ENCODE assay signal across 11 cellular contexts in genomic region chr20:32539063-32539816, GRCh38. TPM values are rescaled to one million over a fixed set of nuclear protein-coding genes. Genes with fewer than 3 reads are reported as not detected.
DNase-seq lines count a peak whose midpoint lies in the region; ATAC-seq, FAIRE-seq and TF ChIP-seq lines count a peak whose summit lies in the region.
"Had no signal": no experiment of that assay in that cellular context is flagged by ENCODE, and none has a peak within 500 bp of the region (broad histone marks: within the 10 kb centered on the region; RNA-seq: fewer than 3 reads in every experiment).

No MANE protein-coding gene starts in this region.

- no peaks in the 10 kb centered on the region for H3K79me2 ChIP-seq in keratinocyte (ENCODE audit: control insufficient read depth, insufficient read depth, low read length)

- no peak for FAIRE-seq in keratinocyte (lab: Jason Lieb, UNC)

- peak overlapping the region; percentile 44 for H2AFZ ChIP-seq in keratinocyte (ENCODE audit: control insufficient read depth, low read length)

- ATAC-seq in WTC11, result no peak
- ATAC-seq in HG02973 (IDR thresholded peaks at IDR 0.05; ENCODE audit: unreplicated experiment), result no peak

- peak; percentile 64 for DNase-seq in activated T-cell treated with anti-CD3 and anti-CD28 coated beads, Interleukin-2, amount 50 U/mL, for 24 hours
- DNase-seq in activated T-cell treated with anti-CD3 and anti-CD28 coated beads, Interleukin-2, amount 50 U/mL, for 1 hour, result no peak
- DNase-seq in WTC11 (ENCODE audit: low spot score), result no peak
- no peak for DNase-seq in keratinocyte (ENCODE audit: low read depth, low spot score)
- DNase-seq in testis, result peak; percentile 61
- DNase-seq in occipital lobe (lab: John Stamatoyannopoulos, UW), result no peak
- DNase-seq in GM13977 (ENCODE audit: low spot score), result no peak
- DNase-seq: foreskin melanocyte, SIG-M5 had no signal

- H3K4me3 ChIP-seq in keratinocyte (ENCODE audit: control insufficient read depth in 2 of 3, extremely low read depth in 1 of 3, insufficient read depth in 2 of 3, low read depth in 1 of 3, low read length in 3 of 3), result no peak overlapping the region
- no peak overlapping the region for H3K4me3 ChIP-seq in testis
- H3K4me3 ChIP-seq: mucosa of descending colon had no signal

- intact Hi-C loops in testis (cut with DNase I; ENCODE audit: low total_unique reads), result no loop called here

- POLR2A ChIA-PET in WTC11 (lab: Charles Lee), result no interaction called here

- no peak overlapping the region for H3K9ac ChIP-seq in keratinocyte (ENCODE audit: control insufficient read depth, extremely low read depth, insufficient read depth, low read length)

- no peaks in the 10 kb centered on the region for H3K9me1 ChIP-seq in keratinocyte (ENCODE audit: control insufficient read depth, extremely low read depth, insufficient read depth, low read length)

- in situ Hi-C loops in GM13977 (cut with MboI; ENCODE audit: low pct_unique_long_range_greater_than_20kb, low sequenced_read_pairs, unreplicated experiment), result loop anchor here (25.0 kb wide), 1 partner anchor 248 kb away; no protein-coding TSS in a partner anchor

- peak overlapping the region; percentile 94 for H3K27ac Mint-ChIP-seq in activated T-cell treated with anti-CD3 and anti-CD28 coated beads, Interleukin-2, amount 50 U/mL, for 24 hours
- H3K27ac Mint-ChIP-seq in WTC11, result no peak overlapping the region

- no peak for TF ChIP-seq POLR2A in testis (IDR thresholded peaks at IDR 0.05)

- H3K4me1 Mint-ChIP-seq in activated T-cell treated with anti-CD3 and anti-CD28 coated beads, Interleukin-2, amount 50 U/mL, for 24 hours (ENCODE audit: low read depth), result peaks cover 83% of the 10 kb centered on the region
- peaks cover 49% of the 10 kb centered on the region for H3K4me1 Mint-ChIP-seq in WTC11

- 47 to 63% methylated on average over 10 of the region's 12 CpGs for WGBS in testis, 2 donors

- peaks cover 15% of the 10 kb centered on the region for H3K4me1 ChIP-seq in keratinocyte (ENCODE audit: control insufficient read depth, extremely low read depth, insufficient read depth, low read length)
- H3K4me1 ChIP-seq in testis, result peaks cover 32% of the 10 kb centered on the region

- TF ChIP-seq CTCF in WTC11 (IDR thresholded peaks at IDR 0.05), result no peak
- no peak for TF ChIP-seq CTCF in keratinocyte (optimal IDR thresholded peaks at IDR 0.05 in 1 of 3, IDR thresholded peaks at IDR 0.05 in 1 of 3, conservative IDR thresholded peaks at IDR 0.05 in 1 of 3; ENCODE audit: extremely low read depth in 1 of 3, insufficient read depth in 2 of 3, low read length in 3 of 3)
- TF ChIP-seq CTCF in testis (IDR thresholded peaks at IDR 0.05), result no peak
- no peak for TF ChIP-seq CTCF in GM13977 (IDR thresholded peaks at IDR 0.05; ENCODE audit: extremely low read depth, insufficient read depth, missing control alignments)

- dilution Hi-C loops in keratinocyte (cut with MboI; ENCODE audit: extremely low pct_ligation_motif_present, low sequenced_read_pairs), result no loop called here

- H3K9me3 Mint-ChIP-seq in activated T-cell treated with anti-CD3 and anti-CD28 coated beads, Interleukin-2, amount 50 U/mL, for 24 hours, result no peaks in the 10 kb centered on the region
- H3K9me3 Mint-ChIP-seq in WTC11, result no peaks in the 10 kb centered on the region

- no peaks in the 10 kb centered on the region for H3K36me3 Mint-ChIP-seq in activated T-cell treated with anti-CD3 and anti-CD28 coated beads, Interleukin-2, amount 50 U/mL, for 24 hours (ENCODE audit: low read depth)
- H3K36me3 Mint-ChIP-seq in WTC11, result no peaks in the 10 kb centered on the region

- H3K9me3 ChIP-seq in keratinocyte (ENCODE audit: control insufficient read depth, low read depth, low read length) (no peaks in the 10 kb centered on the region), testis (no peaks in the 10 kb centered on the region)
- H3K9me3 ChIP-seq: mucosa of descending colon had no signal

- H4K20me1 ChIP-seq in keratinocyte (ENCODE audit: control insufficient read depth, extremely low read depth, insufficient read depth, low read length), result peaks cover 3% of the 10 kb centered on the region

- no peaks in the 10 kb centered on the region for H3K27me3 Mint-ChIP-seq in activated T-cell treated with anti-CD3 and anti-CD28 coated beads, Interleukin-2, amount 50 U/mL, for 24 hours
- peaks cover 22% of the 10 kb centered on the region for H3K27me3 Mint-ChIP-seq in WTC11 (ENCODE audit: low read depth)

- peak overlapping the region; percentile 60 for H3K4me3 Mint-ChIP-seq in activated T-cell treated with anti-CD3 and anti-CD28 coated beads, Interleukin-2, amount 50 U/mL, for 24 hours
- H3K4me3 Mint-ChIP-seq in WTC11, result no peak overlapping the region

- H3K27ac ChIP-seq in keratinocyte (ENCODE audit: control insufficient read depth, insufficient read depth, low read length), result no peak overlapping the region
- H3K27ac ChIP-seq in testis, result peak overlapping the region; percentile 14 to 15

- no peaks in the 10 kb centered on the region for H3K36me3 ChIP-seq in keratinocyte (ENCODE audit: control insufficient read depth in 2 of 2, extremely low read depth in 1 of 2, insufficient read depth in 2 of 2, low read length in 2 of 2)
- no peaks in the 10 kb centered on the region for H3K36me3 ChIP-seq in testis (ENCODE audit: low read depth, missing control alignments)

- H3K4me2 ChIP-seq in keratinocyte (ENCODE audit: control insufficient read depth, extremely low read depth, insufficient read depth, low read depth, low read length), result no peak overlapping the region

- H3K27me3 ChIP-seq in keratinocyte (ENCODE audit: control insufficient read depth, extremely low read depth, insufficient read depth, low read length) (peaks cover 14% of the 10 kb centered on the region), testis (no peaks in the 10 kb centered on the region)

- CTCF ChIA-PET in WTC11 (lab: Charles Lee), result interaction anchor here (0.7 to 1.9 kb wide), 6 partner anchors 8 to 466 kb away, joined by 3 to 9 read pairs (median 4); no protein-coding TSS in a partner anchor

TF ChIP-seq in WTC11, 78 proteins besides CTCF, POLR2A, EP300 and RAD21:
- TF ChIP-seq ZNF219 (CRISPR knock-in tag; IDR thresholded peaks at IDR 0.05; ENCODE audit: borderline replicate concordance), result no peak
- peak; percentile 36; the same call in 1 of the 2 replicates for TF ChIP-seq USF1 (CRISPR knock-in tag; IDR thresholded peaks at IDR 0.05)
- TF ChIP-seq NR2C2 (CRISPR knock-in tag; IDR thresholded peaks at IDR 0.05), result no peak
- no peak for TF ChIP-seq TCF7 (CRISPR knock-in tag; IDR thresholded peaks at IDR 0.05; ENCODE audit: low read depth)
- TF ChIP-seq USF2 (CRISPR knock-in tag; IDR thresholded peaks at IDR 0.05), result peak; percentile 54; the same call in 1 of the 2 replicates
- no peak for TF ChIP-seq EMX1 (CRISPR knock-in tag; IDR thresholded peaks at IDR 0.05)
- no peak for TF ChIP-seq HMGXB4 (CRISPR knock-in tag; IDR thresholded peaks at IDR 0.05)

RNA-seq across cellular contexts. Expression of gene NOL4L, which starts 45.9 kb away (rescaled TPM):
- total RNA-seq in WTC11 (2021) (24.0 to 29.0 TPM (median 25.6 TPM) in 3 replicates), testis (100 to 1,000 TPM in 1 of 2 donors, 10 to 100 TPM in 1; 100.0 to 115 TPM), occipital lobe (12.2 TPM)
- polyA plus RNA-seq in keratinocyte (1.0 to 2.0 TPM (median 1.1 TPM) in 3 replicates), testis (ENCODE audit: insufficient read depth, low read depth, low replicate concordance) (129 TPM)
- 2.6 TPM for polyA plus RNA-seq in keratinocyte (2011; ENCODE audit: low read depth)
- 1.8 and 3.4 TPM in 2 replicates for polyA plus RNA-seq in keratinocyte (2011; cell fraction: cytosol; rRNA removed)
- polyA plus RNA-seq in keratinocyte (2011; cell fraction: nucleus; rRNA removed), result 4.6 and 6.0 TPM in 2 replicates
- 2.1 and 2.4 TPM in 2 replicates for polyA plus RNA-seq in keratinocyte (2012; ENCODE audit: low replicate concordance)
- polyA minus RNA-seq in keratinocyte, result 1.0 to 9.8 TPM (median 1.1 TPM) in 3 replicates
- 3.1 TPM for polyA minus RNA-seq in keratinocyte (2011; cell fraction: cytosol; rRNA and poly(A)+ RNA removed)
- 3.1 and 4.2 TPM in 2 replicates for polyA minus RNA-seq in keratinocyte (2011; cell fraction: nucleus; rRNA and poly(A)+ RNA removed)

Comparison
In these comparisons a context has a peak if more than half of its experiments do, and no peak if none do; other contexts are left out.
1. DNase-seq: peak in activated T-cell treated with anti-CD3 and anti-CD28 coated beads, Interleukin-2, amount 50 U/mL, for 24 hours (single experiment) and testis (single experiment); none in activated T-cell treated with anti-CD3 and anti-CD28 coated beads, Interleukin-2, amount 50 U/mL, for 1 hour (single experiment), WTC11 (single experiment), keratinocyte (single experiment), occipital lobe (single experiment) and GM13977 (single experiment).